1 cellular context compared by ENCODE assay signal in genomic region chr17:33942414-33942813, GRCh38.
TF ChIP-seq lines count a peak whose summit lies in the region.

No MANE protein-coding gene starts in this region.

TF ChIP-seq in K562, 482 proteins besides CTCF, POLR2A, EP300 and RAD21 (continued from another document):
- TF ChIP-seq SFPQ (IDR thresholded peaks at IDR 0.05; ENCODE audit: low read depth, low read length), result no peak
- TF ChIP-seq FOXJ3 (CRISPR knock-in tag; IDR thresholded peaks at IDR 0.05), result no peak
- TF ChIP-seq DDX20 (tag; IDR thresholded peaks at IDR 0.05; ENCODE audit: low read depth), result no peak
- peak in 1 of 2 experiments; percentile 46; a peak in 1 of 4 replicates for TF ChIP-seq TRIM24 (IDR thresholded peaks at IDR 0.05)
- no peak for TF ChIP-seq BRD9 (IDR thresholded peaks at IDR 0.05; ENCODE audit: low read depth, partially characterized antibody)
- TF ChIP-seq, protein P1, sequence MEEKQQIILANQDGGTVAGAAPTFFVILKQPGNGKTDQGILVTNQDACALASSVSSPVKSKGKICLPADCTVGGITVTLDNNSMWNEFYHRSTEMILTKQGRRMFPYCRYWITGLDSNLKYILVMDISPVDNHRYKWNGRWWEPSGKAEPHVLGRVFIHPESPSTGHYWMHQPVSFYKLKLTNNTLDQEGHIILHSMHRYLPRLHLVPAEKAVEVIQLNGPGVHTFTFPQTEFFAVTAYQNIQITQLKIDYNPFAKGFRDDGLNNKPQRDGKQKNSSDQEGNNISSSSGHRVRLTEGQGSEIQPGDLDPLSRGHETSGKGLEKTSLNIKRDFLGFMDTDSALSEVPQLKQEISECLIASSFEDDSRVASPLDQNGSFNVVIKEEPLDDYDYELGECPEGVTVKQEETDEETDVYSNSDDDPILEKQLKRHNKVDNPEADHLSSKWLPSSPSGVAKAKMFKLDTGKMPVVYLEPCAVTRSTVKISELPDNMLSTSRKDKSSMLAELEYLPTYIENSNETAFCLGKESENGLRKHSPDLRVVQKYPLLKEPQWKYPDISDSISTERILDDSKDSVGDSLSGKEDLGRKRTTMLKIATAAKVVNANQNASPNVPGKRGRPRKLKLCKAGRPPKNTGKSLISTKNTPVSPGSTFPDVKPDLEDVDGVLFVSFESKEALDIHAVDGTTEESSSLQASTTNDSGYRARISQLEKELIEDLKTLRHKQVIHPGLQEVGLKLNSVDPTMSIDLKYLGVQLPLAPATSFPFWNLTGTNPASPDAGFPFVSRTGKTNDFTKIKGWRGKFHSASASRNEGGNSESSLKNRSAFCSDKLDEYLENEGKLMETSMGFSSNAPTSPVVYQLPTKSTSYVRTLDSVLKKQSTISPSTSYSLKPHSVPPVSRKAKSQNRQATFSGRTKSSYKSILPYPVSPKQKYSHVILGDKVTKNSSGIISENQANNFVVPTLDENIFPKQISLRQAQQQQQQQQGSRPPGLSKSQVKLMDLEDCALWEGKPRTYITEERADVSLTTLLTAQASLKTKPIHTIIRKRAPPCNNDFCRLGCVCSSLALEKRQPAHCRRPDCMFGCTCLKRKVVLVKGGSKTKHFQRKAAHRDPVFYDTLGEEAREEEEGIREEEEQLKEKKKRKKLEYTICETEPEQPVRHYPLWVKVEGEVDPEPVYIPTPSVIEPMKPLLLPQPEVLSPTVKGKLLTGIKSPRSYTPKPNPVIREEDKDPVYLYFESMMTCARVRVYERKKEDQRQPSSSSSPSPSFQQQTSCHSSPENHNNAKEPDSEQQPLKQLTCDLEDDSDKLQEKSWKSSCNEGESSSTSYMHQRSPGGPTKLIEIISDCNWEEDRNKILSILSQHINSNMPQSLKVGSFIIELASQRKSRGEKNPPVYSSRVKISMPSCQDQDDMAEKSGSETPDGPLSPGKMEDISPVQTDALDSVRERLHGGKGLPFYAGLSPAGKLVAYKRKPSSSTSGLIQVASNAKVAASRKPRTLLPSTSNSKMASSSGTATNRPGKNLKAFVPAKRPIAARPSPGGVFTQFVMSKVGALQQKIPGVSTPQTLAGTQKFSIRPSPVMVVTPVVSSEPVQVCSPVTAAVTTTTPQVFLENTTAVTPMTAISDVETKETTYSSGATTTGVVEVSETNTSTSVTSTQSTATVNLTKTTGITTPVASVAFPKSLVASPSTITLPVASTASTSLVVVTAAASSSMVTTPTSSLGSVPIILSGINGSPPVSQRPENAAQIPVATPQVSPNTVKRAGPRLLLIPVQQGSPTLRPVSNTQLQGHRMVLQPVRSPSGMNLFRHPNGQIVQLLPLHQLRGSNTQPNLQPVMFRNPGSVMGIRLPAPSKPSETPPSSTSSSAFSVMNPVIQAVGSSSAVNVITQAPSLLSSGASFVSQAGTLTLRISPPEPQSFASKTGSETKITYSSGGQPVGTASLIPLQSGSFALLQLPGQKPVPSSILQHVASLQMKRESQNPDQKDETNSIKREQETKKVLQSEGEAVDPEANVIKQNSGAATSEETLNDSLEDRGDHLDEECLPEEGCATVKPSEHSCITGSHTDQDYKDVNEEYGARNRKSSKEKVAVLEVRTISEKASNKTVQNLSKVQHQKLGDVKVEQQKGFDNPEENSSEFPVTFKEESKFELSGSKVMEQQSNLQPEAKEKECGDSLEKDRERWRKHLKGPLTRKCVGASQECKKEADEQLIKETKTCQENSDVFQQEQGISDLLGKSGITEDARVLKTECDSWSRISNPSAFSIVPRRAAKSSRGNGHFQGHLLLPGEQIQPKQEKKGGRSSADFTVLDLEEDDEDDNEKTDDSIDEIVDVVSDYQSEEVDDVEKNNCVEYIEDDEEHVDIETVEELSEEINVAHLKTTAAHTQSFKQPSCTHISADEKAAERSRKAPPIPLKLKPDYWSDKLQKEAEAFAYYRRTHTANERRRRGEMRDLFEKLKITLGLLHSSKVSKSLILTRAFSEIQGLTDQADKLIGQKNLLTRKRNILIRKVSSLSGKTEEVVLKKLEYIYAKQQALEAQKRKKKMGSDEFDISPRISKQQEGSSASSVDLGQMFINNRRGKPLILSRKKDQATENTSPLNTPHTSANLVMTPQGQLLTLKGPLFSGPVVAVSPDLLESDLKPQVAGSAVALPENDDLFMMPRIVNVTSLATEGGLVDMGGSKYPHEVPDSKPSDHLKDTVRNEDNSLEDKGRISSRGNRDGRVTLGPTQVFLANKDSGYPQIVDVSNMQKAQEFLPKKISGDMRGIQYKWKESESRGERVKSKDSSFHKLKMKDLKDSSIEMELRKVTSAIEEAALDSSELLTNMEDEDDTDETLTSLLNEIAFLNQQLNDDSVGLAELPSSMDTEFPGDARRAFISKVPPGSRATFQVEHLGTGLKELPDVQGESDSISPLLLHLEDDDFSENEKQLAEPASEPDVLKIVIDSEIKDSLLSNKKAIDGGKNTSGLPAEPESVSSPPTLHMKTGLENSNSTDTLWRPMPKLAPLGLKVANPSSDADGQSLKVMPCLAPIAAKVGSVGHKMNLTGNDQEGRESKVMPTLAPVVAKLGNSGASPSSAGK (IDR thresholded peaks at IDR 0.05), result no peak
- no peak for TF ChIP-seq RNF2 (IDR thresholded peaks at IDR 0.05)
- TF ChIP-seq ZNF407 (IDR thresholded peaks at IDR 0.05; ENCODE audit: low read depth), result no peak
- TF ChIP-seq TEAD4 (IDR thresholded peaks at IDR 0.05; ENCODE audit: low read length), result no peak
- TF ChIP-seq TEAD4 (CRISPR knock-in tag; IDR thresholded peaks at IDR 0.05; ENCODE audit: borderline replicate concordance), result no peak
- no peak for TF ChIP-seq PHTF2 (CRISPR knock-in tag; IDR thresholded peaks at IDR 0.05)
- TF ChIP-seq ZNF583 (CRISPR knock-in tag; IDR thresholded peaks at IDR 0.05), result no peak
- peak; percentile 29; the same call in 1 of the 2 replicates for TF ChIP-seq GATA2 (CRISPR knock-in tag; IDR thresholded peaks at IDR 0.05)
- no peak for TF ChIP-seq ZNF140 (CRISPR knock-in tag; IDR thresholded peaks at IDR 0.05)
- no peak for TF ChIP-seq ZNF311 (CRISPR knock-in tag; IDR thresholded peaks at IDR 0.05)
- no peak for TF ChIP-seq SIN3A (IDR thresholded peaks at IDR 0.05; ENCODE audit: borderline replicate concordance in 2 of 2, control insufficient read depth in 1 of 2, low read depth in 2 of 2, low read length in 2 of 2)
- no peak for TF ChIP-seq BACH1 (tag; IDR thresholded peaks at IDR 0.05)
- TF ChIP-seq ZNF143 (CRISPR knock-in tag; IDR thresholded peaks at IDR 0.05), result no peak
